In the genomic region with DNA sequence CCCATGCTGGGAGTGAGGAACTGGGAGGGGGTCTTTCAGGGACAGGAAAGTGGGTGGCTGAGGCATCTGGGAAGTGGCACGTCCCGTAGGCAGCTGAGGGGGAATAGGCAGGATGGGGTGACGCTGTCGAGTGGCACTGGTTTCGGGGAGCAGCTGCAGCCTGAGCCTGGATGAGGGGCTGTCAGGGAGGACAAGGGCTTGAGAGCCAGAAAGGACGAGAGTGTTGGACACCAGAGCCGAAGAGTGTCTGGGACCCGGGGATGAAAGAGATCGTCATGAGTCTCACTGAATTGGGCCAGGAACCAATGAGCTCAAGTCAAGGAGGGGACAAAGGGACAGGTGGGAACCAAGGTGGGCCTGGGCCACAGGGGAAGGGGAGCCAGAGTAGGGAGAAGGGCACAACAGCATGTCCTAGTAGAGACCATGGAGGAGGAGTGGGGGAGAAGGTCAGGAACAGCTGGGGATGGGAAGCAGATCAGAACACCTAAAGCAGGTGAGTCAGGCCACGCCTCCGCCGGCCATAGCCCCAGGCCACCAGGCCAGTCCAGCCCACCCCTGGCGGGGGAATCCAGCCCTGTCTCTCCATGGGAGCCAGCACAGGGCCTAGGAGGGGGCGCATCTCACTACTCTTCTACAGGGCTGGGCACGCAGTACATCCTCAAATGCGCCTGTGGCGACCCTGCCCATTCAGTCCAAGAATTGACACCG, we compare ENCODE assay signal across 23 cellular contexts. TPM values are rescaled to one million over a fixed set of nuclear protein-coding genes. Genes with fewer than 3 reads are reported as not detected.
DNase-seq lines count a peak whose midpoint lies in the region; ATAC-seq, FAIRE-seq and TF ChIP-seq lines count a peak whose summit lies in the region.
"Had no signal": no experiment of that assay in that cellular context is flagged by ENCODE, and none has a peak within 500 bp of the region (broad histone marks: within the 10 kb centered on the region; RNA-seq: fewer than 3 reads in every experiment).

No MANE protein-coding gene starts in this region.

- intact Hi-C loops in activated B cell treated with CpG ODN at 0.5 μM for 24 hours (cut with micrococcal nuclease) (no loop called here), lower lobe of right lung (cut with DNase I) (no loop called here)

- CTCF ChIA-PET in activated B cell treated with CpG ODN at 0.5 μM for 24 hours (lab: Charles Lee): no interaction called here
- CTCF ChIA-PET in HEK293T (lab: Yijun Ruan, JAX): no interaction called here

- FAIRE-seq in GM12891 (lab: Jason Lieb, UNC): no peak
- FAIRE-seq: A549, colon, GM12878, kidney, urothelium cell line had no signal

- H3K27me3 Mint-ChIP-seq in activated B cell treated with CpG ODN at 0.5 μM for 24 hours: peaks cover 30% of the 10 kb centered on the region

- H3K36me3 Mint-ChIP-seq in activated B cell treated with CpG ODN at 0.5 μM for 24 hours (ENCODE audit: low read depth): no peaks in the 10 kb centered on the region
- H3K36me3 Mint-ChIP-seq: CD8-positive, alpha-beta memory T cell had no signal

- H3K27ac ChIP-seq in lower lobe of right lung (no peak overlapping the region), substantia nigra (ENCODE audit: low read depth, low read length, poor library complexity, severe bottlenecking) (peak overlapping the region; percentile 50)
- H3K27ac ChIP-seq: A549, prostate gland had no signal

- DNase-seq in activated effector memory CD4-positive, alpha-beta T cell treated with anti-CD3 and anti-CD28 coated beads, Interleukin-2, amount 50 U/mL, for 16 hours: peak; percentile 56
- no peak for DNase-seq in activated effector memory CD4-positive, alpha-beta T cell treated with Interleukin-2 at 50 U/mL for 16 hours
- DNase-seq in activated B cell treated with CpG ODN at 0.5 μM for 24 hours: peak; percentile 8
- DNase-seq in lower lobe of right lung: peak; percentile 36
- DNase-seq in substantia nigra (lab: John Stamatoyannopoulos, UW): no peak
- no peak for DNase-seq in NCI-H2227 treated with DMSO at 0.1 percent for 48 hours (lab: John Stamatoyannopoulos, UW)
- no peak for DNase-seq in HEK293T (ENCODE audit: extremely low spot score)
- no peak for DNase-seq in GM12891 (ENCODE audit: insufficient read length, low spot score)
- DNase-seq: activated CD4-positive, CD25-positive, alpha-beta regulatory T cell; CD8-positive, alpha-beta memory T cell; EL; kidney; NCI-H146; NCI-H226; stimulated activated CD4-positive, alpha-beta T cell treated with anti-CD3 and anti-CD28 coated beads, Interleukin-12 subunit alpha, Interleukin-12 subunit beta, amount 100 ng/mL, for 4 hours; stimulated activated naive CD4-positive, alpha-beta T cell; T-helper 17 cell had no signal

- ATAC-seq in activated B cell treated with CpG ODN at 0.5 μM for 24 hours (ENCODE audit: low read depth) (no peak), lower lobe of right lung (no peak)
- ATAC-seq: A549, GM12878, T-helper 17 cell had no signal

- no peaks in the 10 kb centered on the region for H3K9me3 ChIP-seq in lower lobe of right lung
- H3K9me3 ChIP-seq: A549, heart right ventricle, prostate gland had no signal

- H3K4me1 Mint-ChIP-seq in activated B cell treated with CpG ODN at 0.5 μM for 24 hours: peaks cover 6% of the 10 kb centered on the region

- no peak overlapping the region for H3K4me3 Mint-ChIP-seq in activated B cell treated with CpG ODN at 0.5 μM for 24 hours
- H3K4me3 Mint-ChIP-seq: CD8-positive, alpha-beta memory T cell; T-helper 17 cell had no signal

- H3K4me3 ChIP-seq in lower lobe of right lung: no peak overlapping the region
- H3K4me3 ChIP-seq: A549, GM12878, heart right ventricle, prostate gland had no signal

- H3K27ac Mint-ChIP-seq in activated B cell treated with CpG ODN at 0.5 μM for 24 hours: no peak overlapping the region
- H3K27ac Mint-ChIP-seq: CD8-positive, alpha-beta memory T cell; T-helper 17 cell had no signal

- H3K27me3 ChIP-seq in lower lobe of right lung (ENCODE audit: low read depth): peaks cover 15% of the 10 kb centered on the region

- POLR2A ChIA-PET in activated B cell treated with CpG ODN at 0.5 μM for 24 hours (lab: Charles Lee) (no interaction called here), HEK293T (lab: Yijun Ruan, JAX) (no interaction called here)

- H3K9me3 Mint-ChIP-seq in activated B cell treated with CpG ODN at 0.5 μM for 24 hours: no peaks in the 10 kb centered on the region
- H3K9me3 Mint-ChIP-seq: CD8-positive, alpha-beta memory T cell had no signal

- TF ChIP-seq CTCF in activated B cell treated with CpG ODN at 0.5 μM for 24 hours (IDR thresholded peaks at IDR 0.05) (no peak), lower lobe of right lung (IDR thresholded peaks at IDR 0.05) (no peak)

- H3K36me3 ChIP-seq in lower lobe of right lung: no peaks in the 10 kb centered on the region
- H3K36me3 ChIP-seq: heart right ventricle, prostate gland had no signal

- no peak for TF ChIP-seq POLR2A in GM12891 (IDR thresholded peaks at IDR 0.05; ENCODE audit: low read depth, low read length)

- peaks cover 31% of the 10 kb centered on the region for H3K4me1 ChIP-seq in lower lobe of right lung

TF ChIP-seq in HEK293T, 16 proteins besides CTCF, POLR2A, EP300 and RAD21:
- TF ChIP-seq FOXM1 (IDR thresholded peaks at IDR 0.05; ENCODE audit: borderline replicate concordance): no peak
- no peak for TF ChIP-seq FOXK2 (IDR thresholded peaks at IDR 0.05)
- no peak for TF ChIP-seq ZNF384 (IDR thresholded peaks at IDR 0.05)
- no peak for TF ChIP-seq LEF1 (IDR thresholded peaks at IDR 0.05; ENCODE audit: borderline replicate concordance)
- TF ChIP-seq SUZ12 (IDR thresholded peaks at IDR 0.05): no peak
- TF ChIP-seq BHLHE40 (IDR thresholded peaks at IDR 0.05; ENCODE audit: borderline replicate concordance): no peak
- no peak for TF ChIP-seq PKNOX1 (IDR thresholded peaks at IDR 0.05)
- TF ChIP-seq TARDBP (IDR thresholded peaks at IDR 0.05): no peak
- no peak for TF ChIP-seq HDGF (IDR thresholded peaks at IDR 0.05; ENCODE audit: borderline replicate concordance)
- TF ChIP-seq FOXA1 (IDR thresholded peaks at IDR 0.05): no peak
- TF ChIP-seq ARNT (IDR thresholded peaks at IDR 0.05): no peak
- no peak for TF ChIP-seq ELF4 (IDR thresholded peaks at IDR 0.05)
- TF ChIP-seq L3MBTL2 (conservative IDR thresholded peaks at IDR 0.05): no peak

TF ChIP-seq in GM12891, 5 proteins besides CTCF, POLR2A, EP300 and RAD21:
- TF ChIP-seq SPI1 (IDR thresholded peaks at IDR 0.05; ENCODE audit: low read depth, low read length) (no peak), PAX5 (IDR thresholded peaks at IDR 0.05; ENCODE audit: insufficient read depth, low read length, severe bottlenecking) (no peak), POLR2AphosphoS5 (IDR thresholded peaks at IDR 0.05; ENCODE audit: low read depth, low read length) (no peak), POU2F2 (IDR thresholded peaks at IDR 0.05; ENCODE audit: low read depth, low read length) (no peak), TAF1 (IDR thresholded peaks at IDR 0.05; ENCODE audit: low read depth, low read length) (no peak)
TF ChIP-seq in GM12891: peak in this region for 0.

RNA-seq across cellular contexts. Expression of gene RAB3IL1, which starts 4.2 kb away (rescaled TPM):
- total RNA-seq in activated B cell treated with CpG ODN at 0.5 μM for 24 hours: not detected in 2 replicates
- total RNA-seq in lower lobe of right lung: 11.4 TPM
- polyA plus RNA-seq in GM12891 (2012; ENCODE audit: low read depth, missing spikeins): 0.12 TPM
- total RNA-seq: GM12878, T-helper 17 cell had no signal
- polyA plus RNA-seq: CD8-positive, alpha-beta memory T cell had no signal

RNA-seq across cellular contexts. Expression of gene FADS3, which starts 21.8 kb away (rescaled TPM):
- total RNA-seq in activated B cell treated with CpG ODN at 0.5 μM for 24 hours (121 and 135 TPM in 2 replicates), lower lobe of right lung (50.1 TPM)
- polyA plus RNA-seq in GM12891 (2012; ENCODE audit: low read depth, missing spikeins): 4.0 TPM

RNA-seq across cellular contexts. Expression of gene BEST1, which starts 37.0 kb away (rescaled TPM):
- total RNA-seq in activated B cell treated with CpG ODN at 0.5 μM for 24 hours (0.16 and 0.44 TPM in 2 replicates), lower lobe of right lung (14.1 TPM)
- polyA plus RNA-seq in GM12891 (2012; ENCODE audit: low read depth, missing spikeins): 1.4 TPM

RNA-seq across cellular contexts. Expression of gene FTH1, which starts 54.3 kb away (rescaled TPM):
- total RNA-seq in activated B cell treated with CpG ODN at 0.5 μM for 24 hours (865 and 906 TPM in 2 replicates), lower lobe of right lung (4,616 TPM)
- 1,402 TPM for polyA plus RNA-seq in GM12891 (2012; ENCODE audit: low read depth, missing spikeins)

Comparison
In these comparisons a context has a peak if more than half of its experiments do, and no peak if none do; other contexts are left out.
1. DNase-seq: peak in activated effector memory CD4-positive, alpha-beta T cell treated with anti-CD3 and anti-CD28 coated beads, Interleukin-2, amount 50 U/mL, for 16 hours (single experiment), activated B cell treated with CpG ODN at 0.5 μM for 24 hours (single experiment) and lower lobe of right lung (single experiment); none in activated effector memory CD4-positive, alpha-beta T cell treated with Interleukin-2 at 50 U/mL for 16 hours (single experiment), substantia nigra (0 of 49), NCI-H2227 treated with DMSO at 0.1 percent for 48 hours (single experiment), HEK293T (single experiment) and GM12891 (single experiment).
2. RNA of gene RAB3IL1, which starts 4.2 kb away (total RNA-seq): 11.4 TPM in lower lobe of right lung (single experiment); not detected in activated B cell treated with CpG ODN at 0.5 μM for 24 hours; every median in the first group is over 10 times any median in the second.
3. RNA of gene BEST1, which starts 37.0 kb away (total RNA-seq): 14.1 TPM in lower lobe of right lung (single experiment); 0.16 to 0.44 TPM in activated B cell treated with CpG ODN at 0.5 μM for 24 hours; every median in the first group is over 10 times any median in the second.